Comparison of ENCODE assay signal across 31 cellular contexts in genomic region chr1:3807769-3808168, GRCh38. TPM values are rescaled to one million over a fixed set of nuclear protein-coding genes. Genes with fewer than 3 reads are reported as not detected.
A peak's percentile ranks its signal among the peaks of the same experiment; 100 is the strongest.
DNase-seq lines count a peak whose midpoint lies in the region; ATAC-seq, FAIRE-seq and TF ChIP-seq lines count a peak whose summit lies in the region.
"Had no signal": no experiment of that assay in that cellular context is flagged by ENCODE, and none has a peak within 500 bp of the region (broad histone marks: within the 10 kb centered on the region; RNA-seq: fewer than 3 reads in every experiment).

No MANE protein-coding gene starts in this region.

- H3K4me3 Mint-ChIP-seq in chondrocyte (ENCODE audit: unreplicated experiment) (no peak overlapping the region), endothelial cell (ENCODE audit: unreplicated experiment) (no peak overlapping the region)
- H3K4me3 Mint-ChIP-seq: CD14-positive monocyte; CD4-positive, alpha-beta memory T cell; CD4-positive, CD25-positive, alpha-beta regulatory T cell; CD8-positive, alpha-beta memory T cell had no signal

- H3K9me3 ChIP-seq in left ventricle myocardium inferior (replicated peaks) = no peaks in the 10 kb centered on the region
- H3K9me3 ChIP-seq in aorta (ENCODE audit: control insufficient read depth, low read length) = no peaks in the 10 kb centered on the region
- H3K9me3 ChIP-seq: BE2C had no signal

- H3K4me1 Mint-ChIP-seq in chondrocyte (ENCODE audit: low read depth) = peaks cover 7% of the 10 kb centered on the region
- H3K4me1 Mint-ChIP-seq in endothelial cell (ENCODE audit: unreplicated experiment) = no peaks in the 10 kb centered on the region
- H3K4me1 Mint-ChIP-seq: CD4-positive, CD25-positive, alpha-beta regulatory T cell had no signal

- no peak overlapping the region for H3K4me3 ChIP-seq in left ventricle myocardium inferior
- H3K4me3 ChIP-seq in aorta (ENCODE audit: low read length in 2 of 2) = no peak overlapping the region
- H3K4me3 ChIP-seq: BLaER1, GM12878 had no signal

- H3K27me3 Mint-ChIP-seq in chondrocyte (ENCODE audit: low read depth) = peaks cover 12% of the 10 kb centered on the region
- H3K27me3 Mint-ChIP-seq in endothelial cell (ENCODE audit: unreplicated experiment) = peaks cover 4% of the 10 kb centered on the region

- H3K9me3 Mint-ChIP-seq in chondrocyte (ENCODE audit: low read depth) (no peaks in the 10 kb centered on the region), endothelial cell (ENCODE audit: unreplicated experiment) (peaks cover 8% of the 10 kb centered on the region)
- H3K9me3 Mint-ChIP-seq: CD8-positive, alpha-beta memory T cell had no signal

- H3K27ac Mint-ChIP-seq in chondrocyte (ENCODE audit: unreplicated experiment) (no peak overlapping the region), endothelial cell (ENCODE audit: unreplicated experiment) (no peak overlapping the region)
- H3K27ac Mint-ChIP-seq: CD14-positive monocyte; CD4-positive, alpha-beta memory T cell; CD4-positive, CD25-positive, alpha-beta regulatory T cell had no signal

- 77 to 85% methylated on average over 5 of the region's 5 CpGs for WGBS in aorta, 2 donors

- no peak for FAIRE-seq in GM12892 (lab: Jason Lieb, UNC)
- FAIRE-seq: A204.1, GM12878, GM19239 had no signal

- H3K36me3 Mint-ChIP-seq in chondrocyte (ENCODE audit: low read depth) (no peaks in the 10 kb centered on the region), endothelial cell (ENCODE audit: low read depth, unreplicated experiment) (peaks cover 7% of the 10 kb centered on the region)
- H3K36me3 Mint-ChIP-seq: CD14-positive monocyte; CD4-positive, alpha-beta memory T cell; CD4-positive, CD25-positive, alpha-beta regulatory T cell had no signal

- intact Hi-C loops in left ventricle myocardium superior (cut with micrococcal nuclease) (no loop called here), left ventricle myocardium inferior (cut with micrococcal nuclease) (no loop called here), aorta (cut with DNase I) (no loop called here)

- H3K27me3 ChIP-seq in left ventricle myocardium inferior (ENCODE audit: low read depth) (peaks cover 31% of the 10 kb centered on the region), aorta (ENCODE audit: control insufficient read depth in 1 of 2, insufficient read depth in 2 of 2, low read length in 1 of 2) (no peaks in the 10 kb centered on the region)
- H3K27me3 ChIP-seq: BE2C, BLaER1 had no signal

- peak; percentile 5 for DNase-seq in left ventricle myocardium superior
- DNase-seq in left ventricle myocardium inferior = no peak
- DNase-seq in OCI-M1 (lab: John Stamatoyannopoulos, UW) = peak; percentile 3
- peak; percentile 33 for DNase-seq in chondrocyte (ENCODE audit: low spot score)
- DNase-seq in aorta = peak; percentile 9 to 12
- DNase-seq in endothelial cell (ENCODE audit: low spot score) = no peak
- DNase-seq in A172 (ENCODE audit: low spot score) = no peak
- DNase-seq in GM12892 (ENCODE audit: insufficient read length) = no peak
- DNase-seq: ACHN; BE2C; C1 segment of cervical spinal cord; CD4-positive, alpha-beta memory T cell; CD4-positive, CD25-positive, alpha-beta regulatory T cell; CD8-positive, alpha-beta memory T cell; COR-L47; DMS 273 treated with DMSO at 0.1 percent for 48 hours; DMS153; DMS79; DND-41; EL; GDM1 had no signal

- H3K27ac ChIP-seq in left ventricle myocardium inferior (replicated peaks) = no peak overlapping the region
- H3K27ac ChIP-seq in aorta (ENCODE audit: low read depth in 1 of 2, low read length in 2 of 2) = no peak overlapping the region
- H3K27ac ChIP-seq: 22Rv1, BLaER1 had no signal

- TF ChIP-seq CTCF in left ventricle myocardium inferior (IDR thresholded peaks at IDR 0.05; ENCODE audit: borderline replicate concordance) (no peak), chondrocyte (IDR thresholded peaks at IDR 0.05) (no peak), endothelial cell (IDR thresholded peaks at IDR 0.05; ENCODE audit: unreplicated experiment) (no peak)

- no peaks in the 10 kb centered on the region for H3K36me3 ChIP-seq in left ventricle myocardium inferior
- no peaks in the 10 kb centered on the region for H3K36me3 ChIP-seq in aorta (ENCODE audit: control insufficient read depth in 1 of 2, insufficient read depth in 2 of 2, low read length in 1 of 2)
- H3K36me3 ChIP-seq: BE2C, BLaER1 had no signal

- H3K4me1 ChIP-seq in left ventricle myocardium inferior (no peaks in the 10 kb centered on the region), aorta (ENCODE audit: control insufficient read depth in 1 of 2, insufficient read depth in 2 of 2, low read length in 2 of 2) (no peaks in the 10 kb centered on the region)
- H3K4me1 ChIP-seq: BE2C, BLaER1 had no signal

- no peak for TF ChIP-seq POLR2A in GM12892 (IDR thresholded peaks at IDR 0.05; ENCODE audit: low read depth, low read length)

- ATAC-seq in left ventricle myocardium superior (no peak), aorta (ENCODE audit: low FRiP score) (no peak)
- ATAC-seq: GM12878 had no signal

RNA-seq across cellular contexts. Expression of gene LRRC47, which starts 11.5 kb away (rescaled TPM):
- total RNA-seq in left ventricle myocardium superior (57.5 TPM), left ventricle myocardium inferior (58.2 TPM), chondrocyte (44.0 to 45.8 TPM (median 45.7 TPM) in 3 replicates), aorta (10 to 100 TPM; 31.9 to 38.8 TPM), endothelial cell (ENCODE audit: unreplicated experiment) (52.2 TPM)
- 10 to 100 TPM; 26.8 to 30.7 TPM for polyA plus RNA-seq in aorta
- 26.4 and 29.8 TPM in 2 replicates for total RNA-seq in A172 (2014; rRNA removed; shearing (Covaris generic))
- polyA plus RNA-seq in GM12892 (2012; ENCODE audit: missing spikeins) = 25.2 TPM

RNA-seq across cellular contexts. Expression of gene SMIM1, which starts 35.2 kb away (rescaled TPM):
- 15.3 TPM for total RNA-seq in left ventricle myocardium superior
- 13.9 TPM for total RNA-seq in left ventricle myocardium inferior
- 0.72 to 1.00 TPM in 2 of 3 replicates, not detected in the other for total RNA-seq in chondrocyte
- total RNA-seq in aorta = 1 to 10 TPM; 5.6 to 7.5 TPM
- polyA plus RNA-seq in aorta = 1 to 10 TPM; 3.9 to 6.5 TPM
- total RNA-seq in endothelial cell (ENCODE audit: unreplicated experiment) = 2.1 TPM
- total RNA-seq in A172 (2014; rRNA removed; shearing (Covaris generic)) = not detected in 2 replicates
- not detected for polyA plus RNA-seq in GM12892 (2012; ENCODE audit: missing spikeins)
- total RNA-seq: Daoy, GM12878 had no signal

RNA-seq across cellular contexts. Expression of gene CEP104, which starts 49.2 kb away (rescaled TPM):
- total RNA-seq in left ventricle myocardium superior (35.2 TPM), left ventricle myocardium inferior (32.2 TPM), chondrocyte (37.4 to 40.6 TPM (median 37.6 TPM) in 3 replicates), aorta (10 to 100 TPM; 47.8 to 53.6 TPM), endothelial cell (ENCODE audit: unreplicated experiment) (40.3 TPM)
- 1 to 10 TPM; 8.1 to 8.5 TPM for polyA plus RNA-seq in aorta
- 9.0 and 20.7 TPM in 2 replicates for total RNA-seq in A172 (2014; rRNA removed; shearing (Covaris generic))
- polyA plus RNA-seq in GM12892 (2012; ENCODE audit: missing spikeins) = 12.5 TPM

RNA-seq across cellular contexts. Expression of gene DFFB, which starts 49.5 kb away (rescaled TPM):
- total RNA-seq in left ventricle myocardium superior (3.7 TPM), left ventricle myocardium inferior (3.3 TPM), chondrocyte (5.8 to 8.2 TPM (median 7.3 TPM) in 3 replicates), aorta (10 to 100 TPM in 1 of 2 donors, 1 to 10 TPM in 1; 5.7 to 10.2 TPM), endothelial cell (ENCODE audit: unreplicated experiment) (6.8 TPM)
- polyA plus RNA-seq in aorta = 1 to 10 TPM; 4.3 to 8.1 TPM
- 3.3 and 5.5 TPM in 2 replicates for total RNA-seq in A172 (2014; rRNA removed; shearing (Covaris generic))
- 7.1 TPM for polyA plus RNA-seq in GM12892 (2012; ENCODE audit: missing spikeins)

RNA-seq across cellular contexts. Expression of gene CCDC27, which starts 55.5 kb away (rescaled TPM):
- total RNA-seq in left ventricle myocardium superior (not detected), left ventricle myocardium inferior (0.08 TPM), chondrocyte (not detected in 3 replicates), aorta (not detected), endothelial cell (ENCODE audit: unreplicated experiment) (not detected)
- not detected for polyA plus RNA-seq in aorta
- not detected in 2 replicates for total RNA-seq in A172 (2014; rRNA removed; shearing (Covaris generic))
- polyA plus RNA-seq in GM12892 (2012; ENCODE audit: missing spikeins) = not detected
- total RNA-seq: A673; CD4-positive, alpha-beta memory T cell; CD4-positive, CD25-positive, alpha-beta regulatory T cell; CD8-positive, alpha-beta memory T cell; Daoy; G401; GM12878 had no signal
- polyA plus RNA-seq: AG04450; CD14-positive monocyte; CD4-positive, alpha-beta memory T cell; CD4-positive, CD25-positive, alpha-beta regulatory T cell; CD8-positive, alpha-beta memory T cell had no signal

Comparison
In these comparisons a context has a peak if more than half of its experiments do, and no peak if none do; other contexts are left out.
1. DNase-seq: peak in left ventricle myocardium superior (single experiment), OCI-M1 (single experiment), chondrocyte (single experiment) and aorta (2 of 2); none in left ventricle myocardium inferior (single experiment), endothelial cell (single experiment), A172 (single experiment) and GM12892 (single experiment).